ENCODE assay signal across 11 cellular contexts in the genomic region with DNA sequence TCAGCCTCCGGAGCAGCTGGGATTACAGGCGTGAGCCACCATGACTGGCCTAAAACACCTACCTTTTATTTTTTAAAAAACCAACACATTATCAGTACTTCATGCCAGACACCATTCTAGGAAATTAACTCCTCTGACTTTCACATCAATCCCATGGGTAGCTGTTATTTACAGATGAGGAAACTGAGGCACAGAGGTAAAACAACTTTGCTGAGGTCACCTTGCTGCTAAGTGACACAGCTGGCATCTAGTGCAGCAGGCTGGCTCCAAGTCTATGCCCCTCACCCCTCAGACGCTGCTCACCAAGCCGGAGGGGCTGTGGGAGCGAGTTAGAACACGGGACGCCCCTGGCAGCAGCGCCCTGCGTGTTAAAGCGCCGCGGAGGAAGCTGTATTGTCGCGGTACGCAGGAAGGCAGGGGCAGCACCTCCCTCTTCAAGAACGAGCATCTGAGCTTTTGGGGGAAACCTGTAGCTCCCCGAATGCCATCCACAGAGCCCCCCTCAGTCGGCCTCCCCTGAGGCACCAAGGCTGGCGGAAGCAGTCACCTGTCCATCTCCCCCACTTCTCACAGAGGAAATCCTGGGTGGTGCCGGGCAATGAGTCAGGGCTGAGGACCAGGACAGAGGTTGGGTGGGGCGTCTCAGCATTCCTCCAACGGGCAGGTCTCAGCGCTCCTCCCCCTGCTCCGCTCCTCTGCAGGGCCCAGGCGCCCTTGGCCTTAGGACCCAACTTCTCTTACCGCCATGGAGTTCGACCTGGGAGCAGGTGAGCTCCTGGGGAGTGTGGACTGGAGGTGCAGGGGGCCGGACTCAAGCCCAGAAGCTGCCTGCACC. TPM values are rescaled to one million over a fixed set of nuclear protein-coding genes. Genes with fewer than 3 reads are reported as not detected.
A peak's percentile ranks its signal among the peaks of the same experiment; 100 is the strongest.
DNase-seq lines count a peak whose midpoint lies in the region; ATAC-seq, FAIRE-seq and TF ChIP-seq lines count a peak whose summit lies in the region.
"Had no signal": no experiment of that assay in that cellular context is flagged by ENCODE, and none has a peak within 500 bp of the region (broad histone marks: within the 10 kb centered on the region; RNA-seq: fewer than 3 reads in every experiment).

C19orf33 (plus strand) TSS at position 735 of the 835 bp plus-strand sequence; CDS start at position 746, 11 bp downstream.

- POLR2A ChIA-PET in HepG2 (lab: Yijun Ruan, JAX): interaction anchor here (1.1 to 1.9 kb wide), 3 partner anchors 11 to 71 kb away, joined by 3 to 11 read pairs (median 5); partner anchors contain the start of gene PSMD8

- peak within 1 kb of the TSS; percentile 17 to 60 (median 26); a peak in 4 of 6 replicates for H3K4me3 ChIP-seq in HepG2 (replicated peaks in 1 of 3; ENCODE audit: insufficient read depth in 1 of 3, low read depth in 2 of 3, low read length in 3 of 3)
- H3K4me3 ChIP-seq in right lobe of liver: no peak within 1 kb of the TSS
- peak within 1 kb of the TSS; percentile 75 for H3K4me3 ChIP-seq in epithelial cell of proximal tubule (ENCODE audit: low read depth, low read length)
- H3K4me3 ChIP-seq: GM12878 had no signal

- TF ChIP-seq RAD21 in HepG2 (CRISPR knock-in tag; IDR thresholded peaks at IDR 0.05): no peak

- in situ Hi-C loops in HepG2 (cut with HindIII; ENCODE audit: extremely low pct_ligation_motif_present, low pct_unique_long_range_greater_than_20kb): no loop called here

- H3K27ac Mint-ChIP-seq in mesothelial cell of epicardium: no peak within 1 kb of the TSS
- H3K27ac Mint-ChIP-seq in stimulated activated memory B cell treated with anti-CD40 and anti-IgM and Interleukin-4, amounts not matched to agents 10 μg/mL and 1 μg/mL and 100 μg/mL, for 72 hours: no peak within 1 kb of the TSS

- H3K4me3 Mint-ChIP-seq in mesothelial cell of epicardium: peak within 1 kb of the TSS; percentile 41
- H3K4me3 Mint-ChIP-seq in stimulated activated memory B cell treated with anti-CD40 and anti-IgM and Interleukin-4, amounts not matched to agents 10 μg/mL and 1 μg/mL and 100 μg/mL, for 72 hours: no peak within 1 kb of the TSS

- H3K4me1 ChIP-seq in HepG2 (ENCODE audit: insufficient read depth, low read length) (peaks cover 43% of the 10 kb centered on the region), right lobe of liver (peaks cover 0 to 10% (median 4%) of the 10 kb centered on the region in 4 donors)

- CTCF ChIA-PET in HepG2 (lab: Yijun Ruan, JAX; ENCODE audit: low intra/inter-chr PET ratio, low total read pairs): no interaction called here

- peak within 1 kb of the TSS; percentile 7; the same call in 1 of the 2 replicates for H3K9ac ChIP-seq in HepG2 (ENCODE audit: insufficient read depth, low read depth, low read length)

- ATAC-seq in HepG2 (peak; percentile 12), right lobe of liver (no peak), GM19463 (IDR thresholded peaks at IDR 0.05; ENCODE audit: unreplicated experiment) (no peak)
- ATAC-seq in stimulated activated memory B cell treated with anti-CD40 and anti-IgM and Interleukin-4, amounts not matched to agents 10 μg/mL and 1 μg/mL and 100 μg/mL, for 72 hours: no peak
- ATAC-seq: GM12878 had no signal

- H2AFZ ChIP-seq in HepG2 (ENCODE audit: low read length): no peak within 1 kb of the TSS

- H3K27me3 Mint-ChIP-seq in mesothelial cell of epicardium (ENCODE audit: low read depth): no peaks in the 10 kb centered on the region
- no peaks in the 10 kb centered on the region for H3K27me3 Mint-ChIP-seq in stimulated activated memory B cell treated with anti-CD40 and anti-IgM and Interleukin-4, amounts not matched to agents 10 μg/mL and 1 μg/mL and 100 μg/mL, for 72 hours

- TF ChIP-seq CTCF in HepG2 (CRISPR knock-in tag; IDR thresholded peaks at IDR 0.05): no peak
- TF ChIP-seq CTCF in right lobe of liver (IDR thresholded peaks at IDR 0.05): no peak
- TF ChIP-seq CTCF in epithelial cell of proximal tubule (conservative IDR thresholded peaks at IDR 0.05; ENCODE audit: low read depth, low read length): no peak
- no peak for TF ChIP-seq CTCF in mesothelial cell of epicardium (IDR thresholded peaks at IDR 0.05; ENCODE audit: unreplicated experiment)
- no peak for TF ChIP-seq CTCF in GM10266 (IDR thresholded peaks at IDR 0.05; ENCODE audit: control insufficient read depth, insufficient read depth, low read depth, missing control alignments)

- peaks cover 1 to 4% of the 10 kb centered on the region in 2 experiments; a peak in 2 of 5 replicates for H3K36me3 ChIP-seq in HepG2 (replicated peaks in 1 of 2; ENCODE audit: control insufficient read depth in 1 of 2, insufficient read depth in 2 of 2, low read length in 2 of 2)
- H3K36me3 ChIP-seq in right lobe of liver: peaks cover 0 to 3% (median 0%) of the 10 kb centered on the region in 4 donors

- no peak for FAIRE-seq in HepG2 (lab: Jason Lieb, UNC)
- FAIRE-seq: GM12878 had no signal

- no peak for TF ChIP-seq POLR2A in HepG2 (IDR thresholded peaks at IDR 0.05; ENCODE audit: insufficient read depth in 1 of 2, low read depth in 2 of 2, low read length in 2 of 2)
- no peak for TF ChIP-seq POLR2A in right lobe of liver (IDR thresholded peaks at IDR 0.05)

- H3K79me2 ChIP-seq in HepG2 (ENCODE audit: insufficient read depth, low read length): no peaks in the 10 kb centered on the region

- no peaks in the 10 kb centered on the region for H3K9me3 ChIP-seq in HepG2 (ENCODE audit: low read length)
- no peaks in the 10 kb centered on the region for H3K9me3 ChIP-seq in right lobe of liver

- H3K4me2 ChIP-seq in HepG2 (ENCODE audit: low read depth, low read length): peak within 1 kb of the TSS; percentile 66

- peak within 1 kb of the TSS; percentile 58 for H3K27ac ChIP-seq in HepG2 (ENCODE audit: extremely low read length, insufficient read depth, low read length)
- no peak within 1 kb of the TSS for H3K27ac ChIP-seq in right lobe of liver

- DNase-seq in HepG2 (ENCODE audit: low spot score) (no peak), right lobe of liver (no peak), epithelial cell of proximal tubule (ENCODE audit: low read depth) (no peak), mesothelial cell of epicardium (ENCODE audit: low spot score in 2 of 2, unreplicated experiment in 2 of 2) (no peak), C1 segment of cervical spinal cord (lab: John Stamatoyannopoulos, UW) (no peak), GM10266 (ENCODE audit: extremely low spot score) (no peak)
- DNase-seq: activated CD4-positive, alpha-beta T cell treated with anti-CD3 and anti-CD28 coated beads, Interleukin-2, amount 50 U/mL, for 1 hour; central memory CD4-positive, alpha-beta T cell had no signal

- peaks cover 3% of the 10 kb centered on the region for H3K36me3 Mint-ChIP-seq in mesothelial cell of epicardium
- H3K36me3 Mint-ChIP-seq in stimulated activated memory B cell treated with anti-CD40 and anti-IgM and Interleukin-4, amounts not matched to agents 10 μg/mL and 1 μg/mL and 100 μg/mL, for 72 hours: peaks cover 39% of the 10 kb centered on the region

- no peak for TF ChIP-seq EP300 in HepG2 (IDR thresholded peaks at IDR 0.05; ENCODE audit: low read depth in 2 of 2, low read length in 2 of 2)
- TF ChIP-seq EP300 in HepG2 (CRISPR knock-in tag; IDR thresholded peaks at IDR 0.05; ENCODE audit: borderline replicate concordance): no peak

- H3K27me3 ChIP-seq in HepG2 (ENCODE audit: control insufficient read depth in 1 of 2, insufficient read depth in 2 of 2, low read length in 2 of 2): peaks cover 0 to 6% of the 10 kb centered on the region in 2 experiments; a peak in 3 of 5 replicates
- H3K27me3 ChIP-seq in right lobe of liver: no peaks in the 10 kb centered on the region

- H3K9me3 Mint-ChIP-seq in mesothelial cell of epicardium: no peaks in the 10 kb centered on the region
- H3K9me3 Mint-ChIP-seq in stimulated activated memory B cell treated with anti-CD40 and anti-IgM and Interleukin-4, amounts not matched to agents 10 μg/mL and 1 μg/mL and 100 μg/mL, for 72 hours: no peaks in the 10 kb centered on the region

- WGBS in HepG2 (ENCODE audit: low lambda C conversion rate): 72% methylated on average over 11 of the region's 28 CpGs
- WGBS in right lobe of liver (ENCODE audit: insufficient coverage, low coverage, low lambda C conversion rate, missing lambda C conversion rate): 100% methylated on average over 2 of the region's 28 CpGs

- no TSS peak for BruUV-seq in HepG2 (replicated peaks; lab: Mats Ljungman, UMichigan)

- H3K4me1 Mint-ChIP-seq in mesothelial cell of epicardium: peaks cover 15% of the 10 kb centered on the region
- H3K4me1 Mint-ChIP-seq in stimulated activated memory B cell treated with anti-CD40 and anti-IgM and Interleukin-4, amounts not matched to agents 10 μg/mL and 1 μg/mL and 100 μg/mL, for 72 hours: peaks cover 7% of the 10 kb centered on the region

- intact Hi-C loops in HepG2 (cut with micrococcal nuclease; ENCODE audit: unreplicated experiment) (no loop called here), right lobe of liver (cut with DNase I) (no loop called here)

- no peaks in the 10 kb centered on the region for H4K20me1 ChIP-seq in HepG2 (ENCODE audit: insufficient read depth, low read length)

RNA-seq across cellular contexts. Expression of gene C19orf33, which starts in this region (rescaled TPM):
- total RNA-seq in HepG2 (2016; rRNA removed; fragmentation: Illumina TruSeq; extraction: Trizol): 2.8 and 3.3 TPM in 2 replicates
- 6.4 and 6.6 TPM in 2 replicates for total RNA-seq in HepG2 (2016; cell fraction: cytosol; rRNA removed; fragmentation: Illumina TruSeq; extraction: Trizol; ENCODE audit: low read depth)
- 2.5 and 4.8 TPM in 2 replicates for total RNA-seq in HepG2 (2016; cell fraction: insoluble cytoplasmic fraction; rRNA removed; fragmentation: Illumina TruSeq; extraction: Trizol)
- total RNA-seq in HepG2 (2016; cell fraction: membrane; rRNA removed; fragmentation: Illumina TruSeq; extraction: Trizol): 4.6 and 6.3 TPM in 2 replicates
- 3.4 and 3.9 TPM in 2 replicates for total RNA-seq in HepG2 (2016; cell fraction: nucleus; rRNA removed; fragmentation: Illumina TruSeq; extraction: Trizol)
- 2.5 and 3.2 TPM in 2 replicates for polyA plus RNA-seq in HepG2 (2011; rRNA removed)
- 4.3 and 4.5 TPM in 2 replicates for polyA plus RNA-seq in HepG2 (2011; cell fraction: cytosol; rRNA removed)
- polyA plus RNA-seq in HepG2 (2011; cell fraction: nucleus; rRNA removed): 1.1 and 1.5 TPM in 2 replicates
- 1.5 and 3.1 TPM in 2 replicates for polyA plus RNA-seq in HepG2 (2012)
- polyA plus RNA-seq in HepG2 (2016; cell fraction: cytosol; fragmentation: Illumina TruSeq; extraction: Trizol; ENCODE audit: low read depth): 7.0 and 8.9 TPM in 2 replicates
- polyA plus RNA-seq in HepG2 (2016; cell fraction: insoluble cytoplasmic fraction; fragmentation: Illumina TruSeq; extraction: Trizol; ENCODE audit: low read depth): 3.1 and 5.6 TPM in 2 replicates
- polyA plus RNA-seq in HepG2 (2016; cell fraction: membrane; fragmentation: Illumina TruSeq; extraction: Trizol; ENCODE audit: low read depth): 4.1 and 4.8 TPM in 2 replicates
- 2.8 TPM in 1 of 2 replicates, not detected in the other for polyA plus RNA-seq in HepG2 (2016; cell fraction: nucleus; fragmentation: Illumina TruSeq; extraction: Trizol; ENCODE audit: insufficient read depth, low read depth)
- polyA minus RNA-seq in HepG2 (2011; rRNA and poly(A)+ RNA removed; ENCODE audit: low replicate concordance): 14.8 TPM in 1 of 2 replicates, not detected in the other
- polyA minus RNA-seq in HepG2 (2011; cell fraction: cytosol; rRNA and poly(A)+ RNA removed): not detected in 2 replicates
- polyA minus RNA-seq in HepG2 (2011; cell fraction: nucleus; rRNA and poly(A)+ RNA removed): 1.2 TPM in 1 of 2 replicates, not detected in the other
- total RNA-seq in right lobe of liver: 1 to 10 TPM in 1 of 6 experiments, not detected in 5; 1.8 TPM
- total RNA-seq in epithelial cell of proximal tubule: 267 and 305 TPM in 2 replicates
- 4.2 to 5.9 TPM (median 4.6 TPM) in 3 replicates for total RNA-seq in mesothelial cell of epicardium

Comparison
In these comparisons a context has a peak if more than half of its experiments do, and no peak if none do; other contexts are left out.
1. RNA of gene C19orf33 (total RNA-seq): 267 to 305 TPM in epithelial cell of proximal tubule; 4.2 to 5.9 TPM in mesothelial cell of epicardium, 2.5 to 6.6 TPM in HepG2 and 1.8 TPM in right lobe of liver; every median in the first group is over 10 times any median in the second.
2. H3K4me3 ChIP-seq: peak in HepG2 (3 of 3) and epithelial cell of proximal tubule (single experiment); none in right lobe of liver (0 of 3).